In the genomic region with DNA sequence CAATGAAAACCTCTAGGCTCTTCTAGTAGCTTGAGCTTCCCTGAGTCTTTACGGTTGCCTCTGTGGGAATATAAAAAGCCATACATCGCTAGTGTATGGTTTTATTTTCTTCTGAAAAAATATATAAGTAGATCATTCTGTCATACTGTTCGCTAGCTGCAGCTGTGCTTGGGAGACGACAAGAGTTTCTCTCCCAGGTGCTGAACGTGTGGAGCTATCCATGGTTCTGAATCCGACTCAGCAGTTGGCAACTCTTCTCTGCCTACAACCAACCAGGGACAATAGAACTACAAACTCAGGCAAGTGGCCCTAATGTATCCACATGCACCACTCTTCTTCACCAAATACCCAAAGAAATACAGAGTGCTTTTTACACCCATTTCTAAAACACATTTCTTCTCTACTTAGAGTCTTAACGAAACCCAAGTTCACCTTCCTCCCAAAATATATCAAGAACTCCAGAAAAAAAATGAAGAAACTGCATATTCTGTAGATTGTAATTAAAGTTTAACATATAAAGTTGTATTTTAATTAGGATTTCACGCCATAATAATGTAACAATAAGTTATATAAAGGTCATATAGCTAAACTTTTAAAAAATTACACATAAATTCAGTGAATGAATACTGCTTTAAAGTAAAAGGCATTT, we compare ENCODE assay signal across 1 cellular context.
TF ChIP-seq lines count a peak whose summit lies in the region.

No MANE protein-coding gene starts in this region.

TF ChIP-seq in HepG2, 621 proteins besides CTCF, POLR2A, EP300 and RAD21 (continued from another document and continues in another):
- TF ChIP-seq, protein P1, sequence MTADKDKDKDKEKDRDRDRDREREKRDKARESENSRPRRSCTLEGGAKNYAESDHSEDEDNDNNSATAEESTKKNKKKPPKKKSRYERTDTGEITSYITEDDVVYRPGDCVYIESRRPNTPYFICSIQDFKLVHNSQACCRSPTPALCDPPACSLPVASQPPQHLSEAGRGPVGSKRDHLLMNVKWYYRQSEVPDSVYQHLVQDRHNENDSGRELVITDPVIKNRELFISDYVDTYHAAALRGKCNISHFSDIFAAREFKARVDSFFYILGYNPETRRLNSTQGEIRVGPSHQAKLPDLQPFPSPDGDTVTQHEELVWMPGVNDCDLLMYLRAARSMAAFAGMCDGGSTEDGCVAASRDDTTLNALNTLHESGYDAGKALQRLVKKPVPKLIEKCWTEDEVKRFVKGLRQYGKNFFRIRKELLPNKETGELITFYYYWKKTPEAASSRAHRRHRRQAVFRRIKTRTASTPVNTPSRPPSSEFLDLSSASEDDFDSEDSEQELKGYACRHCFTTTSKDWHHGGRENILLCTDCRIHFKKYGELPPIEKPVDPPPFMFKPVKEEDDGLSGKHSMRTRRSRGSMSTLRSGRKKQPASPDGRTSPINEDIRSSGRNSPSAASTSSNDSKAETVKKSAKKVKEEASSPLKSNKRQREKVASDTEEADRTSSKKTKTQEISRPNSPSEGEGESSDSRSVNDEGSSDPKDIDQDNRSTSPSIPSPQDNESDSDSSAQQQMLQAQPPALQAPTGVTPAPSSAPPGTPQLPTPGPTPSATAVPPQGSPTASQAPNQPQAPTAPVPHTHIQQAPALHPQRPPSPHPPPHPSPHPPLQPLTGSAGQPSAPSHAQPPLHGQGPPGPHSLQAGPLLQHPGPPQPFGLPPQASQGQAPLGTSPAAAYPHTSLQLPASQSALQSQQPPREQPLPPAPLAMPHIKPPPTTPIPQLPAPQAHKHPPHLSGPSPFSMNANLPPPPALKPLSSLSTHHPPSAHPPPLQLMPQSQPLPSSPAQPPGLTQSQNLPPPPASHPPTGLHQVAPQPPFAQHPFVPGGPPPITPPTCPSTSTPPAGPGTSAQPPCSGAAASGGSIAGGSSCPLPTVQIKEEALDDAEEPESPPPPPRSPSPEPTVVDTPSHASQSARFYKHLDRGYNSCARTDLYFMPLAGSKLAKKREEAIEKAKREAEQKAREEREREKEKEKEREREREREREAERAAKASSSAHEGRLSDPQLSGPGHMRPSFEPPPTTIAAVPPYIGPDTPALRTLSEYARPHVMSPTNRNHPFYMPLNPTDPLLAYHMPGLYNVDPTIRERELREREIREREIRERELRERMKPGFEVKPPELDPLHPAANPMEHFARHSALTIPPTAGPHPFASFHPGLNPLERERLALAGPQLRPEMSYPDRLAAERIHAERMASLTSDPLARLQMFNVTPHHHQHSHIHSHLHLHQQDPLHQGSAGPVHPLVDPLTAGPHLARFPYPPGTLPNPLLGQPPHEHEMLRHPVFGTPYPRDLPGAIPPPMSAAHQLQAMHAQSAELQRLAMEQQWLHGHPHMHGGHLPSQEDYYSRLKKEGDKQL (CRISPR knock-in tag; IDR thresholded peaks at IDR 0.05; ENCODE audit: low read depth): peak; percentile 95
- peak; percentile 59; the same call in 1 of the 2 replicates for TF ChIP-seq ZNF672 (CRISPR knock-in tag; IDR thresholded peaks at IDR 0.05)
- TF ChIP-seq, protein P2, sequence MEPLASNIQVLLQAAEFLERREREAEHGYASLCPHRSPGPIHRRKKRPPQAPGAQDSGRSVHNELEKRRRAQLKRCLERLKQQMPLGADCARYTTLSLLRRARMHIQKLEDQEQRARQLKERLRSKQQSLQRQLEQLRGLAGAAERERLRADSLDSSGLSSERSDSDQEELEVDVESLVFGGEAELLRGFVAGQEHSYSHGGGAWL (CRISPR knock-in tag; IDR thresholded peaks at IDR 0.05): peak; percentile 100
- peak; percentile 80 for TF ChIP-seq ELF1 (CRISPR knock-in tag; IDR thresholded peaks at IDR 0.05)
- TF ChIP-seq PLRG1 (conservative IDR thresholded peaks at IDR 0.05): no peak
- TF ChIP-seq, protein P3, sequence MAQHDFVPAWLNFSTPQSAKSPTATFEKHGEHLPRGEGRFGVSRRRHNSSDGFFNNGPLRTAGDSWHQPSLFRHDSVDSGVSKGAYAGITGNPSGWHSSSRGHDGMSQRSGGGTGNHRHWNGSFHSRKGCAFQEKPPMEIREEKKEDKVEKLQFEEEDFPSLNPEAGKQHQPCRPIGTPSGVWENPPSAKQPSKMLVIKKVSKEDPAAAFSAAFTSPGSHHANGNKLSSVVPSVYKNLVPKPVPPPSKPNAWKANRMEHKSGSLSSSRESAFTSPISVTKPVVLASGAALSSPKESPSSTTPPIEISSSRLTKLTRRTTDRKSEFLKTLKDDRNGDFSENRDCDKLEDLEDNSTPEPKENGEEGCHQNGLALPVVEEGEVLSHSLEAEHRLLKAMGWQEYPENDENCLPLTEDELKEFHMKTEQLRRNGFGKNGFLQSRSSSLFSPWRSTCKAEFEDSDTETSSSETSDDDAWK (CRISPR knock-in tag; IDR thresholded peaks at IDR 0.05): no peak; the same call in 1 of the 2 replicates
- TF ChIP-seq, protein P4, sequence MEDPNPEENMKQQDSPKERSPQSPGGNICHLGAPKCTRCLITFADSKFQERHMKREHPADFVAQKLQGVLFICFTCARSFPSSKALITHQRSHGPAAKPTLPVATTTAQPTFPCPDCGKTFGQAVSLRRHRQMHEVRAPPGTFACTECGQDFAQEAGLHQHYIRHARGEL (CRISPR knock-in tag; IDR thresholded peaks at IDR 0.05): peak; percentile 82; the same call in 1 of the 2 replicates
- TF ChIP-seq SMAD9 (CRISPR knock-in tag; IDR thresholded peaks at IDR 0.05): peak; percentile 100
- TF ChIP-seq, protein P5, sequence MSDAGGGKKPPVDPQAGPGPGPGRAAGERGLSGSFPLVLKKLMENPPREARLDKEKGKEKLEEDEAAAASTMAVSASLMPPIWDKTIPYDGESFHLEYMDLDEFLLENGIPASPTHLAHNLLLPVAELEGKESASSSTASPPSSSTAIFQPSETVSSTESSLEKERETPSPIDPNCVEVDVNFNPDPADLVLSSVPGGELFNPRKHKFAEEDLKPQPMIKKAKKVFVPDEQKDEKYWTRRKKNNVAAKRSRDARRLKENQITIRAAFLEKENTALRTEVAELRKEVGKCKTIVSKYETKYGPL (CRISPR knock-in tag; IDR thresholded peaks at IDR 0.05): peak; percentile 100
- peak; percentile 98 for TF ChIP-seq ZNF660 (CRISPR knock-in tag; IDR thresholded peaks at IDR 0.05; ENCODE audit: borderline replicate concordance, low read depth)
- peak; percentile 96; the same call in 1 of the 2 replicates for TF ChIP-seq KAT7 (CRISPR knock-in tag; IDR thresholded peaks at IDR 0.05; ENCODE audit: borderline replicate concordance)
- TF ChIP-seq NFKBIZ (CRISPR knock-in tag; IDR thresholded peaks at IDR 0.05): peak; percentile 100
- TF ChIP-seq ZNF772 (CRISPR knock-in tag; IDR thresholded peaks at IDR 0.05): peak; percentile 99
- TF ChIP-seq FOXK2 (IDR thresholded peaks at IDR 0.05): no peak
- no peak for TF ChIP-seq SETDB1 (CRISPR knock-in tag; IDR thresholded peaks at IDR 0.05; ENCODE audit: borderline replicate concordance)
- TF ChIP-seq SNAI1 (CRISPR knock-in tag; IDR thresholded peaks at IDR 0.05; ENCODE audit: borderline replicate concordance): peak; percentile 100
- TF ChIP-seq NPAS2 (CRISPR knock-in tag; IDR thresholded peaks at IDR 0.05; ENCODE audit: borderline replicate concordance): peak; percentile 97
- TF ChIP-seq ZNF296 (CRISPR knock-in tag; conservative IDR thresholded peaks at IDR 0.05): peak; percentile 99
- TF ChIP-seq ZNF598 (CRISPR knock-in tag; IDR thresholded peaks at IDR 0.05; ENCODE audit: borderline replicate concordance): peak; percentile 94; the same call in 1 of the 2 replicates
- TF ChIP-seq MYC (CRISPR knock-in tag; IDR thresholded peaks at IDR 0.05; ENCODE audit: borderline replicate concordance): peak; percentile 78
- TF ChIP-seq ADNP (CRISPR knock-in tag; IDR thresholded peaks at IDR 0.05): no peak
- TF ChIP-seq, protein P6, sequence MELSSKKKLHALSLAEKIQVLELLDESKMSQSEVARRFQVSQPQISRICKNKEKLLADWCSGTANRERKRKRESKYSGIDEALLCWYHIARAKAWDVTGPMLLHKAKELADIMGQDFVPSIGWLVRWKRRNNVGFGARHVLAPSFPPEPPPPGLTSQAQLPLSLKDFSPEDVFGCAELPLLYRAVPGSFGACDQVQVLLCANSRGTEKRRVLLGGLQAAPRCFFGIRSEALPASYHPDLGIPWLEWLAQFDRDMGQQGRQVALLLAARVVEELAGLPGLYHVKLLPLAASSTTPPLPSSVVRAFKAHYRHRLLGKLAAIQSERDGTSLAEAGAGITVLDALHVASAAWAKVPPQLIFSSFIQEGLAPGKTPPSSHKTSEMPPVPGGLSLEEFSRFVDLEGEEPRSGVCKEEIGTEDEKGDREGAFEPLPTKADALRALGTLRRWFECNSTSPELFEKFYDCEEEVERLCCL (CRISPR knock-in tag; IDR thresholded peaks at IDR 0.05; ENCODE audit: borderline replicate concordance): peak; percentile 100
- TF ChIP-seq ZNF256 (CRISPR knock-in tag; conservative IDR thresholded peaks at IDR 0.05): peak; percentile 100
- TF ChIP-seq MIER3 (CRISPR knock-in tag; IDR thresholded peaks at IDR 0.05; ENCODE audit: borderline replicate concordance): peak; percentile 100
- TF ChIP-seq ZNF317 (CRISPR knock-in tag; IDR thresholded peaks at IDR 0.05): peak; percentile 97
- TF ChIP-seq, protein P7, sequence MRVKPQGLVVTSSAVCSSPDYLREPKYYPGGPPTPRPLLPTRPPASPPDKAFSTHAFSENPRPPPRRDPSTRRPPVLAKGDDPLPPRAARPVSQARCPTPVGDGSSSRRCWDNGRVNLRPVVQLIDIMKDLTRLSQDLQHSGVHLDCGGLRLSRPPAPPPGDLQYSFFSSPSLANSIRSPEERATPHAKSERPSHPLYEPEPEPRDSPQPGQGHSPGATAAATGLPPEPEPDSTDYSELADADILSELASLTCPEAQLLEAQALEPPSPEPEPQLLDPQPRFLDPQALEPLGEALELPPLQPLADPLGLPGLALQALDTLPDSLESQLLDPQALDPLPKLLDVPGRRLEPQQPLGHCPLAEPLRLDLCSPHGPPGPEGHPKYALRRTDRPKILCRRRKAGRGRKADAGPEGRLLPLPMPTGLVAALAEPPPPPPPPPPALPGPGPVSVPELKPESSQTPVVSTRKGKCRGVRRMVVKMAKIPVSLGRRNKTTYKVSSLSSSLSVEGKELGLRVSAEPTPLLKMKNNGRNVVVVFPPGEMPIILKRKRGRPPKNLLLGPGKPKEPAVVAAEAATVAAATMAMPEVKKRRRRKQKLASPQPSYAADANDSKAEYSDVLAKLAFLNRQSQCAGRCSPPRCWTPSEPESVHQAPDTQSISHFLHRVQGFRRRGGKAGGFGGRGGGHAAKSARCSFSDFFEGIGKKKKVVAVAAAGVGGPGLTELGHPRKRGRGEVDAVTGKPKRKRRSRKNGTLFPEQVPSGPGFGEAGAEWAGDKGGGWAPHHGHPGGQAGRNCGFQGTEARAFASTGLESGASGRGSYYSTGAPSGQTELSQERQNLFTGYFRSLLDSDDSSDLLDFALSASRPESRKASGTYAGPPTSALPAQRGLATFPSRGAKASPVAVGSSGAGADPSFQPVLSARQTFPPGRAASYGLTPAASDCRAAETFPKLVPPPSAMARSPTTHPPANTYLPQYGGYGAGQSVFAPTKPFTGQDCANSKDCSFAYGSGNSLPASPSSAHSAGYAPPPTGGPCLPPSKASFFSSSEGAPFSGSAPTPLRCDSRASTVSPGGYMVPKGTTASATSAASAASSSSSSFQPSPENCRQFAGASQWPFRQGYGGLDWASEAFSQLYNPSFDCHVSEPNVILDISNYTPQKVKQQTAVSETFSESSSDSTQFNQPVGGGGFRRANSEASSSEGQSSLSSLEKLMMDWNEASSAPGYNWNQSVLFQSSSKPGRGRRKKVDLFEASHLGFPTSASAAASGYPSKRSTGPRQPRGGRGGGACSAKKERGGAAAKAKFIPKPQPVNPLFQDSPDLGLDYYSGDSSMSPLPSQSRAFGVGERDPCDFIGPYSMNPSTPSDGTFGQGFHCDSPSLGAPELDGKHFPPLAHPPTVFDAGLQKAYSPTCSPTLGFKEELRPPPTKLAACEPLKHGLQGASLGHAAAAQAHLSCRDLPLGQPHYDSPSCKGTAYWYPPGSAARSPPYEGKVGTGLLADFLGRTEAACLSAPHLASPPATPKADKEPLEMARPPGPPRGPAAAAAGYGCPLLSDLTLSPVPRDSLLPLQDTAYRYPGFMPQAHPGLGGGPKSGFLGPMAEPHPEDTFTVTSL (CRISPR knock-in tag; IDR thresholded peaks at IDR 0.05; ENCODE audit: borderline replicate concordance): peak; percentile 84
- TF ChIP-seq, protein P8, sequence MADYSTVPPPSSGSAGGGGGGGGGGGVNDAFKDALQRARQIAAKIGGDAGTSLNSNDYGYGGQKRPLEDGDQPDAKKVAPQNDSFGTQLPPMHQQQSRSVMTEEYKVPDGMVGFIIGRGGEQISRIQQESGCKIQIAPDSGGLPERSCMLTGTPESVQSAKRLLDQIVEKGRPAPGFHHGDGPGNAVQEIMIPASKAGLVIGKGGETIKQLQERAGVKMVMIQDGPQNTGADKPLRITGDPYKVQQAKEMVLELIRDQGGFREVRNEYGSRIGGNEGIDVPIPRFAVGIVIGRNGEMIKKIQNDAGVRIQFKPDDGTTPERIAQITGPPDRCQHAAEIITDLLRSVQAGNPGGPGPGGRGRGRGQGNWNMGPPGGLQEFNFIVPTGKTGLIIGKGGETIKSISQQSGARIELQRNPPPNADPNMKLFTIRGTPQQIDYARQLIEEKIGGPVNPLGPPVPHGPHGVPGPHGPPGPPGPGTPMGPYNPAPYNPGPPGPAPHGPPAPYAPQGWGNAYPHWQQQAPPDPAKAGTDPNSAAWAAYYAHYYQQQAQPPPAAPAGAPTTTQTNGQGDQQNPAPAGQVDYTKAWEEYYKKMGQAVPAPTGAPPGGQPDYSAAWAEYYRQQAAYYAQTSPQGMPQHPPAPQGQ (CRISPR knock-in tag; IDR thresholded peaks at IDR 0.05; ENCODE audit: borderline replicate concordance): 0 out of 2 replicates have a peak, but pooled peaks have one; percentile 71
- TF ChIP-seq, protein P9, sequence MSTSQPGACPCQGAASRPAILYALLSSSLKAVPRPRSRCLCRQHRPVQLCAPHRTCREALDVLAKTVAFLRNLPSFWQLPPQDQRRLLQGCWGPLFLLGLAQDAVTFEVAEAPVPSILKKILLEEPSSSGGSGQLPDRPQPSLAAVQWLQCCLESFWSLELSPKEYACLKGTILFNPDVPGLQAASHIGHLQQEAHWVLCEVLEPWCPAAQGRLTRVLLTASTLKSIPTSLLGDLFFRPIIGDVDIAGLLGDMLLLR (CRISPR knock-in tag; IDR thresholded peaks at IDR 0.05): peak; percentile 99
- TF ChIP-seq TBL1XR1 (IDR thresholded peaks at IDR 0.05; ENCODE audit: borderline replicate concordance, low read length, partially characterized antibody): no peak
- peak; percentile 100 for TF ChIP-seq KDM4B (CRISPR knock-in tag; IDR thresholded peaks at IDR 0.05)
- TF ChIP-seq PHF8 (CRISPR knock-in tag; IDR thresholded peaks at IDR 0.05): peak; percentile 68
- peak; percentile 96 for TF ChIP-seq ZNF644 (CRISPR knock-in tag; IDR thresholded peaks at IDR 0.05; ENCODE audit: low read depth)
- TF ChIP-seq ZNF17 (CRISPR knock-in tag; IDR thresholded peaks at IDR 0.05): peak; percentile 97
- TF ChIP-seq TBP (CRISPR knock-in tag; IDR thresholded peaks at IDR 0.05): no peak
- peak; percentile 85; the same call in 1 of the 2 replicates for TF ChIP-seq SCMH1 (CRISPR knock-in tag; IDR thresholded peaks at IDR 0.05; ENCODE audit: borderline replicate concordance)
- TF ChIP-seq RNF2 (conservative IDR thresholded peaks at IDR 0.05; ENCODE audit: low read depth): no peak
